ENCODE assay signal across 31 cellular contexts in genomic region chr6:54440549-54440948, GRCh38.
"Had no signal": no experiment of that assay in that cellular context is flagged by ENCODE, and none has a peak within 500 bp of the region (broad histone marks: within the 10 kb centered on the region; RNA-seq: fewer than 3 reads in every experiment).

No MANE protein-coding gene starts in this region.

- H3K27me3 ChIP-seq: adrenal gland, body of pancreas, breast epithelium, Peyer's patch, SJSA1 had no signal

- H3K4me3 ChIP-seq: adrenal gland, body of pancreas, breast epithelium, Peyer's patch, SJSA1 had no signal

- H3K36me3 Mint-ChIP-seq: activated naive CD4-positive, alpha-beta T cell treated with anti-CD3 and anti-CD28 coated beads, Interleukin-2, amount 50 U/mL, for 72 hours had no signal

- H3K4me3 Mint-ChIP-seq: activated CD4-positive, alpha-beta T cell treated with anti-CD3 and anti-CD28 coated beads, Interleukin-2, amount 10 ng/mL, durations not matched to agents 24 days and 14 days; activated CD8-positive, alpha-beta T cell treated with anti-CD3 and anti-CD28 coated beads for 36 hours; activated T-cell treated with anti-CD3 and anti-CD28 coated beads, Interleukin-2, amount 50 U/mL, for 72 hours; activated T-helper 17 cell treated with anti-CD3 and anti-CD28 coated beads, Interleukin-2, amount 50 U/mL, for 72 hours; T-helper 1 cell treated with Interleukin-12 subunit alpha and Interleukin-12 subunit beta and Interleukin-4 antibody, amounts not matched to agents 30 μg/mL and 1 μg/mL, for 36 hours; T-helper 2 cell treated with Interferon-gamma antibody and Interleukin-4, amounts not matched to agents 5 μg/mL and 100 μg/mL, for 36 hours had no signal

- H3K9me3 ChIP-seq: adrenal gland, body of pancreas, Peyer's patch, SJSA1, SK-N-SH had no signal

- H3K36me3 ChIP-seq: adrenal gland, breast epithelium, Peyer's patch, SJSA1 had no signal

- H3K9ac ChIP-seq: SK-N-SH had no signal

- H3K4me1 Mint-ChIP-seq: activated CD4-positive, alpha-beta T cell treated with anti-CD3 and anti-CD28 coated beads, Interleukin-2, amount 10 ng/mL, durations not matched to agents 24 days and 14 days; activated T-helper 17 cell treated with anti-CD3 and anti-CD28 coated beads, Interleukin-2, amount 50 U/mL, for 72 hours had no signal

- H3K27ac ChIP-seq: adrenal gland, body of pancreas, breast epithelium, Peyer's patch, SJSA1 had no signal

- FAIRE-seq: astrocyte, TTC549 had no signal

- H3K4me2 ChIP-seq: SK-N-SH had no signal

- H3K27me3 Mint-ChIP-seq: activated CD4-positive, alpha-beta T cell treated with anti-CD3 and anti-CD28 coated beads, Interleukin-2, amount 10 ng/mL, durations not matched to agents 24 days and 14 days; activated CD8-positive, alpha-beta T cell treated with anti-CD3 and anti-CD28 coated beads for 36 hours; activated T-helper 17 cell treated with anti-CD3 and anti-CD28 coated beads, Interleukin-2, amount 50 U/mL, for 72 hours had no signal

- DNase-seq: activated CD4-positive, alpha-beta T cell treated with anti-CD3 and anti-CD28 coated beads, Interleukin-2, amount 10 ng/mL, durations not matched to agents 24 days and 14 days; activated CD4-positive, alpha-beta T cell treated with anti-CD3 and anti-CD28 coated beads, Interleukin-2, amount 50 U/mL, for 4 hours; activated CD8-positive, alpha-beta T cell treated with anti-CD3 and anti-CD28 coated beads for 36 hours; activated effector memory CD4-positive, alpha-beta T cell treated with anti-CD3 and anti-CD28 coated beads, Interleukin-2, amount 50 U/mL, for 16 hours; activated naive CD4-positive, alpha-beta T cell; activated T-cell treated with anti-CD3 and anti-CD28 coated beads, Interleukin-2, amount 50 U/mL, for 1 hour; activated T-cell treated with anti-CD3 and anti-CD28 coated beads, Interleukin-2, amount 50 U/mL, for 72 hours; adrenal gland; body of pancreas; Karpas-422; NCI-H1048; NCI-H1105 treated with DMSO at 0.1 percent for 48 hours; NCI-H1436; NCI-H1694 treated with DMSO at 0.1 percent for 48 hours; NCI-H2029; NCI-H345; NCI-H524 treated with DMSO at 0.1 percent for 48 hours; NCI-H748 treated with DMSO at 0.1 percent for 48 hours; OCI-M1; Peyer's patch; RPMI8226; SHP77 treated with DMSO at 0.1 percent for 48 hours; SK-N-SH had no signal

- H3K27ac Mint-ChIP-seq: activated CD4-positive, alpha-beta T cell treated with anti-CD3 and anti-CD28 coated beads, Interleukin-2, amount 10 ng/mL, durations not matched to agents 24 days and 14 days; activated CD8-positive, alpha-beta T cell treated with anti-CD3 and anti-CD28 coated beads for 36 hours; activated naive CD4-positive, alpha-beta T cell treated with anti-CD3 and anti-CD28 coated beads, Interleukin-2, amount 50 U/mL, for 72 hours; activated T-cell treated with anti-CD3 and anti-CD28 coated beads, Interleukin-2, amount 50 U/mL, for 72 hours; activated T-helper 17 cell treated with anti-CD3 and anti-CD28 coated beads, Interleukin-2, amount 50 U/mL, for 72 hours; T-helper 1 cell treated with Interleukin-12 subunit alpha and Interleukin-12 subunit beta and Interleukin-4 antibody, amounts not matched to agents 30 μg/mL and 1 μg/mL, for 36 hours; T-helper 2 cell treated with Interferon-gamma antibody and Interleukin-4, amounts not matched to agents 5 μg/mL and 100 μg/mL, for 36 hours had no signal

- H3K4me1 ChIP-seq: adrenal gland, body of pancreas, breast epithelium, Peyer's patch, SJSA1 had no signal

- ATAC-seq: activated CD8-positive, alpha-beta T cell treated with anti-CD3 and anti-CD28 coated beads for 36 hours; activated naive CD4-positive, alpha-beta T cell treated with anti-CD3 and anti-CD28 coated beads, Interleukin-2, amount 50 U/mL, for 72 hours; activated T-cell treated with anti-CD3 and anti-CD28 coated beads, Interleukin-2, amount 50 U/mL, for 72 hours; activated T-helper 17 cell treated with anti-CD3 and anti-CD28 coated beads, Interleukin-2, amount 50 U/mL, for 72 hours; body of pancreas had no signal
